In genomic region chrX:68936186-68936585, GRCh38 we compare ENCODE assay signal across 25 cellular contexts.
DNase-seq lines count a peak whose midpoint lies in the region; ATAC-seq and TF ChIP-seq lines count a peak whose summit lies in the region.
"Had no signal": no experiment of that assay in that cellular context is flagged by ENCODE, and none has a peak within 500 bp of the region (broad histone marks: within the 10 kb centered on the region; RNA-seq: fewer than 3 reads in every experiment).

No MANE protein-coding gene starts in this region.

- peak overlapping the region; percentile 44 for H3K27ac Mint-ChIP-seq in osteocyte (ENCODE audit: unreplicated experiment)
- H3K27ac Mint-ChIP-seq in stimulated activated naive CD8-positive, alpha-beta T cell treated with anti-CD3 and anti-CD28 coated beads, Interleukin-15, amount 100 ng/mL, for 72 hours: no peak overlapping the region
- H3K27ac Mint-ChIP-seq in activated CD4-positive, alpha-beta memory T cell treated with anti-CD3 and anti-CD28 coated beads, Interleukin-2, amount 10 ng/mL, durations not matched to agents 7 days and 5 days: no peak overlapping the region
- H3K27ac Mint-ChIP-seq: activated CD4-positive, alpha-beta T cell treated with anti-CD3 and anti-CD28 coated beads for 36 hours; activated CD8-positive, alpha-beta memory T cell treated with anti-CD3 and anti-CD28 coated beads, Interleukin-2, amount 10 ng/mL, durations not matched to agents 7 days and 5 days; activated naive CD8-positive, alpha-beta T cell treated with anti-CD3 and anti-CD28 coated beads for 36 hours; activated T-helper 2 cell treated with anti-CD3 and anti-CD28 coated beads, Interferon-gamma antibody, Interleukin-2, Interleukin-4, amounts not matched to agents 10 μg/mL and 5 μg/mL and 100 μg/mL, durations not matched to agents 14 hours and 24 hours and 36 hours; CD4-positive, alpha-beta memory T cell; effector memory CD8-positive, alpha-beta T cell had no signal

- peaks cover 5% of the 10 kb centered on the region for H3K9me3 Mint-ChIP-seq in osteocyte (ENCODE audit: unreplicated experiment)
- H3K9me3 Mint-ChIP-seq in stimulated activated naive CD8-positive, alpha-beta T cell treated with anti-CD3 and anti-CD28 coated beads, Interleukin-15, amount 100 ng/mL, for 72 hours: no peaks in the 10 kb centered on the region
- H3K9me3 Mint-ChIP-seq in activated CD4-positive, alpha-beta memory T cell treated with anti-CD3 and anti-CD28 coated beads, Interleukin-2, amount 10 ng/mL, durations not matched to agents 7 days and 5 days: no peaks in the 10 kb centered on the region
- H3K9me3 Mint-ChIP-seq: activated naive CD8-positive, alpha-beta T cell treated with anti-CD3 and anti-CD28 coated beads for 36 hours; activated T-helper 2 cell treated with anti-CD3 and anti-CD28 coated beads, Interferon-gamma antibody, Interleukin-2, Interleukin-4, amounts not matched to agents 10 μg/mL and 5 μg/mL and 100 μg/mL, durations not matched to agents 14 hours and 24 hours and 36 hours; CD4-positive, alpha-beta memory T cell; effector memory CD8-positive, alpha-beta T cell had no signal

- POLR2A ChIA-PET in AG04450 (lab: Yijun Ruan, JAX): interaction anchor here (1.5 kb wide), 1 partner anchor 108 kb away, joined by 3 read pairs; the partner anchor contains the start of gene EFNB1
- POLR2A ChIA-PET in activated CD4-positive, alpha-beta memory T cell treated with anti-CD3 and anti-CD28 coated beads, Interleukin-2, amount 10 ng/mL, durations not matched to agents 7 days and 5 days (lab: Charles Lee): no interaction called here

- ATAC-seq in stimulated activated naive CD8-positive, alpha-beta T cell treated with anti-CD3 and anti-CD28 coated beads, Interleukin-15, amount 100 ng/mL, for 72 hours: no peak
- ATAC-seq in GM19467 (IDR thresholded peaks at IDR 0.05; ENCODE audit: unreplicated experiment) (no peak), HG02885 (IDR thresholded peaks at IDR 0.05; ENCODE audit: poor library complexity, unreplicated experiment) (no peak)
- ATAC-seq: activated CD4-positive, alpha-beta T cell treated with anti-CD3 and anti-CD28 coated beads for 36 hours; activated CD8-positive, alpha-beta memory T cell treated with anti-CD3 and anti-CD28 coated beads, Interleukin-2, amount 10 ng/mL, durations not matched to agents 7 days and 5 days; effector memory CD8-positive, alpha-beta T cell; GM12878; left ventricle myocardium superior; Right ventricle myocardium inferior had no signal

- no peak overlapping the region for H3K4me3 ChIP-seq in AG04450 (ENCODE audit: low read depth, low read length)
- H3K4me3 ChIP-seq in fibroblast of mammary gland (ENCODE audit: control insufficient read depth, low read depth, low read length): no peak overlapping the region
- H3K4me3 ChIP-seq: GM12878, heart left ventricle, tibial artery had no signal

- no peak for TF ChIP-seq CTCF in AG04450 (IDR thresholded peaks at IDR 0.05; ENCODE audit: low read depth, low read length)
- TF ChIP-seq CTCF in fibroblast of mammary gland (conservative IDR thresholded peaks at IDR 0.05; ENCODE audit: control insufficient read depth, insufficient read depth, low read depth, low read length): no peak
- TF ChIP-seq CTCF in osteocyte (IDR thresholded peaks at IDR 0.05): no peak

- H3K27me3 ChIP-seq in AG04450 (ENCODE audit: control insufficient read depth, insufficient read depth, low read length): no peaks in the 10 kb centered on the region
- H3K27me3 ChIP-seq: tibial artery had no signal

- peaks cover 9% of the 10 kb centered on the region for H3K4me1 Mint-ChIP-seq in osteocyte (ENCODE audit: unreplicated experiment)
- no peaks in the 10 kb centered on the region for H3K4me1 Mint-ChIP-seq in stimulated activated naive CD8-positive, alpha-beta T cell treated with anti-CD3 and anti-CD28 coated beads, Interleukin-15, amount 100 ng/mL, for 72 hours
- peaks cover 4% of the 10 kb centered on the region for H3K4me1 Mint-ChIP-seq in activated CD4-positive, alpha-beta memory T cell treated with anti-CD3 and anti-CD28 coated beads, Interleukin-2, amount 10 ng/mL, durations not matched to agents 7 days and 5 days
- H3K4me1 Mint-ChIP-seq: activated CD8-positive, alpha-beta memory T cell treated with anti-CD3 and anti-CD28 coated beads, Interleukin-2, amount 10 ng/mL, durations not matched to agents 7 days and 5 days had no signal

- H3K4me3 Mint-ChIP-seq in osteocyte (ENCODE audit: unreplicated experiment): no peak overlapping the region
- no peak overlapping the region for H3K4me3 Mint-ChIP-seq in stimulated activated naive CD8-positive, alpha-beta T cell treated with anti-CD3 and anti-CD28 coated beads, Interleukin-15, amount 100 ng/mL, for 72 hours
- no peak overlapping the region for H3K4me3 Mint-ChIP-seq in activated CD4-positive, alpha-beta memory T cell treated with anti-CD3 and anti-CD28 coated beads, Interleukin-2, amount 10 ng/mL, durations not matched to agents 7 days and 5 days
- H3K4me3 Mint-ChIP-seq: activated CD4-positive, alpha-beta T cell treated with anti-CD3 and anti-CD28 coated beads for 36 hours; activated CD8-positive, alpha-beta memory T cell treated with anti-CD3 and anti-CD28 coated beads, Interleukin-2, amount 10 ng/mL, durations not matched to agents 7 days and 5 days; activated naive CD8-positive, alpha-beta T cell treated with anti-CD3 and anti-CD28 coated beads for 36 hours; CD4-positive, alpha-beta memory T cell; effector memory CD8-positive, alpha-beta T cell had no signal

- no peaks in the 10 kb centered on the region for H3K36me3 Mint-ChIP-seq in osteocyte (ENCODE audit: unreplicated experiment)
- no peaks in the 10 kb centered on the region for H3K36me3 Mint-ChIP-seq in activated CD4-positive, alpha-beta memory T cell treated with anti-CD3 and anti-CD28 coated beads, Interleukin-2, amount 10 ng/mL, durations not matched to agents 7 days and 5 days (ENCODE audit: low read depth)
- H3K36me3 Mint-ChIP-seq: activated CD8-positive, alpha-beta memory T cell treated with anti-CD3 and anti-CD28 coated beads, Interleukin-2, amount 10 ng/mL, durations not matched to agents 7 days and 5 days; activated naive CD8-positive, alpha-beta T cell treated with anti-CD3 and anti-CD28 coated beads for 36 hours; CD4-positive, alpha-beta memory T cell had no signal

- CTCF ChIA-PET in AG04450 (lab: Charles Lee): no interaction called here
- CTCF ChIA-PET in activated CD4-positive, alpha-beta memory T cell treated with anti-CD3 and anti-CD28 coated beads, Interleukin-2, amount 10 ng/mL, durations not matched to agents 7 days and 5 days (lab: Charles Lee): no interaction called here

- DNase-seq in AG04450 (ENCODE audit: low read depth, low spot score): no peak
- DNase-seq in NCI-H2227 treated with DMSO at 0.1 percent for 48 hours (lab: John Stamatoyannopoulos, UW): peak; percentile 59
- peak; percentile 27 for DNase-seq in fibroblast of mammary gland (ENCODE audit: low read depth)
- no peak for DNase-seq in osteocyte (ENCODE audit: extremely low spot score, unreplicated experiment)
- no peak for DNase-seq in stimulated activated naive CD8-positive, alpha-beta T cell treated with anti-CD3 and anti-CD28 coated beads, Interleukin-15, amount 100 ng/mL, for 72 hours
- no peak for DNase-seq in activated CD4-positive, alpha-beta memory T cell treated with anti-CD3 and anti-CD28 coated beads, Interleukin-2, amount 10 ng/mL, durations not matched to agents 7 days and 5 days
- DNase-seq: activated CD4-positive, alpha-beta T cell treated with anti-CD3 and anti-CD28 coated beads for 36 hours; activated CD8-positive, alpha-beta memory T cell treated with anti-CD3 and anti-CD28 coated beads, Interleukin-2, amount 10 ng/mL, durations not matched to agents 7 days and 5 days; activated naive CD8-positive, alpha-beta T cell treated with anti-CD3 and anti-CD28 coated beads for 36 hours; CD4-positive, alpha-beta memory T cell; DMS79; effector memory CD8-positive, alpha-beta T cell; heart left ventricle; KBM-7; left ventricle myocardium superior; MV-4-11; NCI-H187 treated with DMSO at 0.1 percent for 48 hours; stimulated activated CD4-positive, alpha-beta T cell treated with anti-CD3 and anti-CD28 coated beads, Interleukin-1b, Interleukin-23, amount 100 ng/mL, for 48 hours; stimulated activated naive CD4-positive, alpha-beta T cell; tibial artery had no signal

- H3K27me3 Mint-ChIP-seq in osteocyte (ENCODE audit: unreplicated experiment): no peaks in the 10 kb centered on the region
- no peaks in the 10 kb centered on the region for H3K27me3 Mint-ChIP-seq in stimulated activated naive CD8-positive, alpha-beta T cell treated with anti-CD3 and anti-CD28 coated beads, Interleukin-15, amount 100 ng/mL, for 72 hours
- no peaks in the 10 kb centered on the region for H3K27me3 Mint-ChIP-seq in activated CD4-positive, alpha-beta memory T cell treated with anti-CD3 and anti-CD28 coated beads, Interleukin-2, amount 10 ng/mL, durations not matched to agents 7 days and 5 days
- H3K27me3 Mint-ChIP-seq: activated CD4-positive, alpha-beta T cell treated with anti-CD3 and anti-CD28 coated beads for 36 hours; activated CD8-positive, alpha-beta memory T cell treated with anti-CD3 and anti-CD28 coated beads, Interleukin-2, amount 10 ng/mL, durations not matched to agents 7 days and 5 days; activated naive CD8-positive, alpha-beta T cell treated with anti-CD3 and anti-CD28 coated beads for 36 hours; effector memory CD8-positive, alpha-beta T cell had no signal

- H3K9me3 ChIP-seq in AG04450 (ENCODE audit: control insufficient read depth, insufficient read depth, low read length): no peaks in the 10 kb centered on the region
- H3K9me3 ChIP-seq: heart left ventricle, tibial artery had no signal

- H3K27ac ChIP-seq in AG04450 (ENCODE audit: low read depth, low read length): peak overlapping the region; percentile 52
- H3K27ac ChIP-seq: tibial artery had no signal

Comparison
In these comparisons a context has a peak if more than half of its experiments do, and no peak if none do; other contexts are left out.
1. DNase-seq: peak in NCI-H2227 treated with DMSO at 0.1 percent for 48 hours (single experiment) and fibroblast of mammary gland (single experiment); none in AG04450 (single experiment), osteocyte (single experiment), stimulated activated naive CD8-positive, alpha-beta T cell treated with anti-CD3 and anti-CD28 coated beads, Interleukin-15, amount 100 ng/mL, for 72 hours (0 of 2) and activated CD4-positive, alpha-beta memory T cell treated with anti-CD3 and anti-CD28 coated beads, Interleukin-2, amount 10 ng/mL, durations not matched to agents 7 days and 5 days (single experiment).